ENCODE assay signal across 2 cellular contexts in the genomic region with DNA sequence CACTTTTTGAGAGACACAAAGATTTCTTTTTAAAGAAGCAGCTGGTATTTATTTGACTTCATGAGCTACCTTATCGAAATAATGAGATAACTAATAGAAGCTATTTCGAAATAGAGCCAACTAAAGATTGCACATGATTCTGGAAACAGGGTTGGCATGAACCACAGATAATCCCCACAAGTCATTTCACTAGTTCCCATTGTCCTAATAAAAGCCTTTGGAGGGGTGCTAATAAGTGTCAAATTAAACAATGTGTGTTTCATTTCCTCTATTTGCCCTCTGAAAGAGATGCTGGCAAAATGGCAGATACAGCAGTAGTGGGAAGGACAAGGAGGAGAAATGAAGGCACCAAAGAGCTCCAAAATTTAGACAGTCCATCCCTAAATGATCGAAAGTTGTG.
TF ChIP-seq lines count a peak whose summit lies in the region.

No MANE protein-coding gene starts in this region.

TF ChIP-seq in SK-N-SH, 30 proteins besides CTCF, POLR2A, EP300 and RAD21 (continued from another document):
- TF ChIP-seq, protein P1, sequence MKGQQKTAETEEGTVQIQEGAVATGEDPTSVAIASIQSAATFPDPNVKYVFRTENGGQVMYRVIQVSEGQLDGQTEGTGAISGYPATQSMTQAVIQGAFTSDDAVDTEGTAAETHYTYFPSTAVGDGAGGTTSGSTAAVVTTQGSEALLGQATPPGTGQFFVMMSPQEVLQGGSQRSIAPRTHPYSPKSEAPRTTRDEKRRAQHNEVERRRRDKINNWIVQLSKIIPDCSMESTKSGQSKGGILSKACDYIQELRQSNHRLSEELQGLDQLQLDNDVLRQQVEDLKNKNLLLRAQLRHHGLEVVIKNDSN (IDR thresholded peaks at IDR 0.05; ENCODE audit: borderline replicate concordance, low read depth): no peak
- no peak for TF ChIP-seq FOXM1 (IDR thresholded peaks at IDR 0.05; ENCODE audit: low read depth)
- TF ChIP-seq MXI1 (IDR thresholded peaks at IDR 0.05; ENCODE audit: low read depth, low read length): no peak
- no peak for TF ChIP-seq NFIC (IDR thresholded peaks at IDR 0.05; ENCODE audit: borderline replicate concordance)
- TF ChIP-seq MEF2A (IDR thresholded peaks at IDR 0.05; ENCODE audit: borderline replicate concordance, low read depth): no peak
- TF ChIP-seq TEAD4 (IDR thresholded peaks at IDR 0.05; ENCODE audit: borderline replicate concordance, insufficient read depth): no peak
- TF ChIP-seq, protein P2, sequence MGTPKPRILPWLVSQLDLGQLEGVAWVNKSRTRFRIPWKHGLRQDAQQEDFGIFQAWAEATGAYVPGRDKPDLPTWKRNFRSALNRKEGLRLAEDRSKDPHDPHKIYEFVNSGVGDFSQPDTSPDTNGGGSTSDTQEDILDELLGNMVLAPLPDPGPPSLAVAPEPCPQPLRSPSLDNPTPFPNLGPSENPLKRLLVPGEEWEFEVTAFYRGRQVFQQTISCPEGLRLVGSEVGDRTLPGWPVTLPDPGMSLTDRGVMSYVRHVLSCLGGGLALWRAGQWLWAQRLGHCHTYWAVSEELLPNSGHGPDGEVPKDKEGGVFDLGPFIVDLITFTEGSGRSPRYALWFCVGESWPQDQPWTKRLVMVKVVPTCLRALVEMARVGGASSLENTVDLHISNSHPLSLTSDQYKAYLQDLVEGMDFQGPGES (IDR thresholded peaks at IDR 0.05; ENCODE audit: low read depth, low read length): no peak
- TF ChIP-seq NRF1 (IDR thresholded peaks at IDR 0.05; ENCODE audit: low read depth, low read length): no peak

TF ChIP-seq in SK-N-SH treated with all-trans-retinoic acid at 6 μM for 48 hours, 23 proteins besides CTCF, POLR2A, EP300 and RAD21 (continued from another document):
- TF ChIP-seq ESRRG (CRISPR knock-in tag; IDR thresholded peaks at IDR 0.05) (no peak), BACH2 (CRISPR knock-in tag; IDR thresholded peaks at IDR 0.05; ENCODE audit: borderline replicate concordance) (no peak), ARNTL (CRISPR knock-in tag; IDR thresholded peaks at IDR 0.05; ENCODE audit: borderline replicate concordance, low read depth) (no peak), ZC3H10 (CRISPR knock-in tag; IDR thresholded peaks at IDR 0.05) (no peak), RARB (CRISPR knock-in tag; IDR thresholded peaks at IDR 0.05) (no peak), SNAI2 (CRISPR knock-in tag; IDR thresholded peaks at IDR 0.05) (no peak), ZFP3 (CRISPR knock-in tag; IDR thresholded peaks at IDR 0.05) (no peak), GLIS3 (CRISPR knock-in tag; IDR thresholded peaks at IDR 0.05) (no peak), ZNF565 (CRISPR knock-in tag; conservative IDR thresholded peaks at IDR 0.05; ENCODE audit: low read depth) (no peak), PPARA (CRISPR knock-in tag; IDR thresholded peaks at IDR 0.05; ENCODE audit: borderline replicate concordance) (no peak), ZNF70 (CRISPR knock-in tag; IDR thresholded peaks at IDR 0.05) (no peak), TCF4 (CRISPR knock-in tag; IDR thresholded peaks at IDR 0.05; ENCODE audit: borderline replicate concordance) (no peak)
- TF ChIP-seq, protein P3, sequence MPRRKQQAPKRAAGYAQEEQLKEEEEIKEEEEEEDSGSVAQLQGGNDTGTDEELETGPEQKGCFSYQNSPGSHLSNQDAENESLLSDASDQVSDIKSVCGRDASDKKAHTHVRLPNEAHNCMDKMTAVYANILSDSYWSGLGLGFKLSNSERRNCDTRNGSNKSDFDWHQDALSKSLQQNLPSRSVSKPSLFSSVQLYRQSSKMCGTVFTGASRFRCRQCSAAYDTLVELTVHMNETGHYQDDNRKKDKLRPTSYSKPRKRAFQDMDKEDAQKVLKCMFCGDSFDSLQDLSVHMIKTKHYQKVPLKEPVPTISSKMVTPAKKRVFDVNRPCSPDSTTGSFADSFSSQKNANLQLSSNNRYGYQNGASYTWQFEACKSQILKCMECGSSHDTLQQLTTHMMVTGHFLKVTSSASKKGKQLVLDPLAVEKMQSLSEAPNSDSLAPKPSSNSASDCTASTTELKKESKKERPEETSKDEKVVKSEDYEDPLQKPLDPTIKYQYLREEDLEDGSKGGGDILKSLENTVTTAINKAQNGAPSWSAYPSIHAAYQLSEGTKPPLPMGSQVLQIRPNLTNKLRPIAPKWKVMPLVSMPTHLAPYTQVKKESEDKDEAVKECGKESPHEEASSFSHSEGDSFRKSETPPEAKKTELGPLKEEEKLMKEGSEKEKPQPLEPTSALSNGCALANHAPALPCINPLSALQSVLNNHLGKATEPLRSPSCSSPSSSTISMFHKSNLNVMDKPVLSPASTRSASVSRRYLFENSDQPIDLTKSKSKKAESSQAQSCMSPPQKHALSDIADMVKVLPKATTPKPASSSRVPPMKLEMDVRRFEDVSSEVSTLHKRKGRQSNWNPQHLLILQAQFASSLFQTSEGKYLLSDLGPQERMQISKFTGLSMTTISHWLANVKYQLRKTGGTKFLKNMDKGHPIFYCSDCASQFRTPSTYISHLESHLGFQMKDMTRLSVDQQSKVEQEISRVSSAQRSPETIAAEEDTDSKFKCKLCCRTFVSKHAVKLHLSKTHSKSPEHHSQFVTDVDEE (CRISPR knock-in tag; IDR thresholded peaks at IDR 0.05): no peak
- TF ChIP-seq, protein P4, sequence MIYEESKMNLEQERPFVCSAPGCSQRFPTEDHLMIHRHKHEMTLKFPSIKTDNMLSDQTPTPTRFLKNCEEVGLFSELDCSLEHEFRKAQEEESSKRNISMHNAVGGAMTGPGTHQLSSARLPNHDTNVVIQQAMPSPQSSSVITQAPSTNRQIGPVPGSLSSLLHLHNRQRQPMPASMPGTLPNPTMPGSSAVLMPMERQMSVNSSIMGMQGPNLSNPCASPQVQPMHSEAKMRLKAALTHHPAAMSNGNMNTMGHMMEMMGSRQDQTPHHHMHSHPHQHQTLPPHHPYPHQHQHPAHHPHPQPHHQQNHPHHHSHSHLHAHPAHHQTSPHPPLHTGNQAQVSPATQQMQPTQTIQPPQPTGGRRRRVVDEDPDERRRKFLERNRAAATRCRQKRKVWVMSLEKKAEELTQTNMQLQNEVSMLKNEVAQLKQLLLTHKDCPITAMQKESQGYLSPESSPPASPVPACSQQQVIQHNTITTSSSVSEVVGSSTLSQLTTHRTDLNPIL (CRISPR knock-in tag; IDR thresholded peaks at IDR 0.05; ENCODE audit: low read depth): no peak
